8 cellular contexts compared by ENCODE assay signal in the genomic region with DNA sequence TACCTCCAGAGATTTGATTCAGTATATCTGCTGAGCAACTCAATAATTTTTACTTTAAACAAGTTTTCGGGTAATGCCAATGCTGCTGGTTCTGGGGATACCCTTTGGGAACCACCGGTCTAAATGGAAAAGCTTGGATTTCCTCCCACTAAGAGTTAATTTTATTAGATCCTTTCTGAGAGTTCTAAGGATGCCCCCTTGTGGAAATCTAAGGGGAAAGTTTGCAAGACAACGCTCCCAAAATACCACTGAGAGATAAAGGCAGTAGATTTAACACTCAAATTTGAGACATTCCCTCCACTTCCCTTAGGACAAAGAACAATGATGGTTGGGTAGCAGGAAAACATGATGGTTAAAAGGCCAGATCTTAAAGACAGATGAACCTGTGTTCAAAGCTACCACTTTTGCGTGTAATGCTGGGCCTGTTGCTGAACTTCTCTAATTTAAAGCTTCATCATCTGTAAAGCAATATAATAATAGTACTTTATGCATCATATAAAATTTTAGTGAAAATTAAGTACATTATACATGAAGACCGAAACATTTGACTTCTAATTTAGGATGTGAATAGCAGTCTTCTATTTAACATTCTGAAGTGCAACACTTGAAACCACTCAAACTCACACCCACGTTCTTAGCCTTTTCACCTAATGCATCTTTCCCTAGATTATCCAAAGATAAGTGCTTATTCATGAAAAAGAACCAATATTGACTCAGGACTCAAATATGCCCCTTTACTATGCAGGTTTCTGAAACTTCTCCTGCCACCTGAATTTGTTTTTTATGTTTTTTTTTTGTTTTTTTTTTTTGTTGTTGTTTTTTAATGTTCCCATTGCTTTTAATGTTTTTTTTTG.
DNase-seq lines count a peak whose midpoint lies in the region; ATAC-seq and TF ChIP-seq lines count a peak whose summit lies in the region.

No MANE protein-coding gene starts in this region.

- no peak overlapping the region for H3K9ac ChIP-seq in SK-N-SH

- no peaks in the 10 kb centered on the region for H3K9me3 Mint-ChIP-seq in stimulated activated naive B cell treated with anti-CD40 and anti-IgM and Interleukin-4, amounts not matched to agents 10 μg/mL and 1 μg/mL and 100 μg/mL, for 72 hours
- no peaks in the 10 kb centered on the region for H3K9me3 Mint-ChIP-seq in activated naive CD8-positive, alpha-beta T cell treated with anti-CD3 and anti-CD28 coated beads, Interleukin-2, amount 50 U/mL, for 24 hours

- H3K79me2 ChIP-seq in SK-N-SH (ENCODE audit: insufficient read depth): no peaks in the 10 kb centered on the region

- no peak overlapping the region for H3K27ac ChIP-seq in SK-N-SH (ENCODE audit: low read depth in 2 of 2, low read length in 1 of 2)

- no peaks in the 10 kb centered on the region for H3F3A ChIP-seq in SK-N-SH (replicated peaks; ENCODE audit: insufficient read depth)

- TF ChIP-seq RAD21 in SK-N-SH (IDR thresholded peaks at IDR 0.05; ENCODE audit: low read length): peak; percentile 68

- 46% methylated on average over 6 of the region's 6 CpGs for WGBS in SK-N-SH (ENCODE audit: low lambda C conversion rate)

- H3K4me3 Mint-ChIP-seq in stimulated activated naive B cell treated with anti-CD40 and anti-IgM and Interleukin-4, amounts not matched to agents 10 μg/mL and 1 μg/mL and 100 μg/mL, for 72 hours: no peak overlapping the region
- no peak overlapping the region for H3K4me3 Mint-ChIP-seq in activated naive CD8-positive, alpha-beta T cell treated with anti-CD3 and anti-CD28 coated beads, Interleukin-2, amount 50 U/mL, for 24 hours

- H3K4me1 ChIP-seq in SK-N-SH (ENCODE audit: control insufficient read depth in 1 of 2, insufficient read depth in 2 of 2, low read depth in 1 of 2, low read length in 1 of 2): peaks cover 0 to 3% of the 10 kb centered on the region in 2 experiments; a peak in 2 of 4 replicates

- H3K9me3 ChIP-seq in SK-N-SH: no peaks in the 10 kb centered on the region

- no peaks in the 10 kb centered on the region for H3K9me2 ChIP-seq in SK-N-SH

- H3K36me3 Mint-ChIP-seq in stimulated activated naive B cell treated with anti-CD40 and anti-IgM and Interleukin-4, amounts not matched to agents 10 μg/mL and 1 μg/mL and 100 μg/mL, for 72 hours: no peaks in the 10 kb centered on the region
- H3K36me3 Mint-ChIP-seq in activated naive CD8-positive, alpha-beta T cell treated with anti-CD3 and anti-CD28 coated beads, Interleukin-2, amount 50 U/mL, for 24 hours (ENCODE audit: low read depth): no peaks in the 10 kb centered on the region

- H3K36me3 ChIP-seq in SK-N-SH (replicated peaks in 1 of 2; ENCODE audit: control insufficient read depth in 1 of 2, insufficient read depth in 2 of 2, low read length in 1 of 2): no peaks in the 10 kb centered on the region

- peak; percentile 56 for TF ChIP-seq CTCF in AG10803 (conservative IDR thresholded peaks at IDR 0.05; ENCODE audit: low read length)
- TF ChIP-seq CTCF in SK-N-SH (IDR thresholded peaks at IDR 0.05): peak; percentile 62

- POLR2A ChIA-PET in SK-N-SH (lab: Yijun Ruan, JAX): no interaction called here

- no peaks in the 10 kb centered on the region for H4K20me1 ChIP-seq in SK-N-SH (ENCODE audit: insufficient read depth)

- H2AFZ ChIP-seq in SK-N-SH (ENCODE audit: low read depth): no peak overlapping the region

- H3K27me3 ChIP-seq in SK-N-SH (ENCODE audit: insufficient read depth): no peaks in the 10 kb centered on the region

- no peaks in the 10 kb centered on the region for H3K4me1 Mint-ChIP-seq in stimulated activated naive B cell treated with anti-CD40 and anti-IgM and Interleukin-4, amounts not matched to agents 10 μg/mL and 1 μg/mL and 100 μg/mL, for 72 hours
- no peaks in the 10 kb centered on the region for H3K4me1 Mint-ChIP-seq in activated naive CD8-positive, alpha-beta T cell treated with anti-CD3 and anti-CD28 coated beads, Interleukin-2, amount 50 U/mL, for 24 hours

- no peaks in the 10 kb centered on the region for H3K27me3 Mint-ChIP-seq in stimulated activated naive B cell treated with anti-CD40 and anti-IgM and Interleukin-4, amounts not matched to agents 10 μg/mL and 1 μg/mL and 100 μg/mL, for 72 hours
- no peaks in the 10 kb centered on the region for H3K27me3 Mint-ChIP-seq in activated naive CD8-positive, alpha-beta T cell treated with anti-CD3 and anti-CD28 coated beads, Interleukin-2, amount 50 U/mL, for 24 hours

- DNase-seq in AG10803 (ENCODE audit: low read depth) (peak; percentile 36), HT-29 (ENCODE audit: low spot score) (peak; percentile 59), SK-N-SH (peak; percentile 13), iPS DF 19.7 (ENCODE audit: low read depth, low spot score) (peak; percentile 7)
- no peak for DNase-seq in stimulated activated naive B cell treated with anti-CD40 and anti-IgM and Interleukin-4, amounts not matched to agents 10 μg/mL and 1 μg/mL and 100 μg/mL, for 72 hours
- DNase-seq in activated naive CD8-positive, alpha-beta T cell treated with anti-CD3 and anti-CD28 coated beads, Interleukin-2, amount 50 U/mL, for 24 hours: no peak

- no peak overlapping the region for H3K4me2 ChIP-seq in SK-N-SH

- no peak overlapping the region for H3K27ac Mint-ChIP-seq in stimulated activated naive B cell treated with anti-CD40 and anti-IgM and Interleukin-4, amounts not matched to agents 10 μg/mL and 1 μg/mL and 100 μg/mL, for 72 hours
- no peak overlapping the region for H3K27ac Mint-ChIP-seq in activated naive CD8-positive, alpha-beta T cell treated with anti-CD3 and anti-CD28 coated beads, Interleukin-2, amount 50 U/mL, for 24 hours

- H3K4me3 ChIP-seq in AG10803 (ENCODE audit: low read length): no peak overlapping the region
- no peak overlapping the region; a peak in 1 of 4 replicates for H3K4me3 ChIP-seq in SK-N-SH (ENCODE audit: low read depth in 2 of 2, low read length in 1 of 2)

- ATAC-seq in stimulated activated naive B cell treated with anti-CD40 and anti-IgM and Interleukin-4, amounts not matched to agents 10 μg/mL and 1 μg/mL and 100 μg/mL, for 72 hours (replicated peaks): no peak
- no peak for ATAC-seq in GM21360 (IDR thresholded peaks at IDR 0.05; ENCODE audit: unreplicated experiment)
- ATAC-seq in activated naive CD8-positive, alpha-beta T cell treated with anti-CD3 and anti-CD28 coated beads, Interleukin-2, amount 50 U/mL, for 24 hours: no peak
- ATAC-seq in GM21723 (IDR thresholded peaks at IDR 0.05; ENCODE audit: unreplicated experiment): no peak

- no peak for TF ChIP-seq EP300 in SK-N-SH (IDR thresholded peaks at IDR 0.05; ENCODE audit: borderline replicate concordance in 1 of 2, low read depth in 1 of 2, low read length in 1 of 2)

- CTCF ChIA-PET in SK-N-SH (lab: Yijun Ruan, JAX): interaction anchor here (0.6 to 1.8 kb wide), 7 partner anchors 11 to 1365 kb away, joined by 3 to 10 read pairs (median 4); no protein-coding TSS in a partner anchor

TF ChIP-seq in SK-N-SH, 30 proteins besides CTCF, POLR2A, EP300 and RAD21:
- TF ChIP-seq, protein P1, sequence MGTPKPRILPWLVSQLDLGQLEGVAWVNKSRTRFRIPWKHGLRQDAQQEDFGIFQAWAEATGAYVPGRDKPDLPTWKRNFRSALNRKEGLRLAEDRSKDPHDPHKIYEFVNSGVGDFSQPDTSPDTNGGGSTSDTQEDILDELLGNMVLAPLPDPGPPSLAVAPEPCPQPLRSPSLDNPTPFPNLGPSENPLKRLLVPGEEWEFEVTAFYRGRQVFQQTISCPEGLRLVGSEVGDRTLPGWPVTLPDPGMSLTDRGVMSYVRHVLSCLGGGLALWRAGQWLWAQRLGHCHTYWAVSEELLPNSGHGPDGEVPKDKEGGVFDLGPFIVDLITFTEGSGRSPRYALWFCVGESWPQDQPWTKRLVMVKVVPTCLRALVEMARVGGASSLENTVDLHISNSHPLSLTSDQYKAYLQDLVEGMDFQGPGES (IDR thresholded peaks at IDR 0.05; ENCODE audit: low read depth, low read length): no peak
- TF ChIP-seq, protein P2, sequence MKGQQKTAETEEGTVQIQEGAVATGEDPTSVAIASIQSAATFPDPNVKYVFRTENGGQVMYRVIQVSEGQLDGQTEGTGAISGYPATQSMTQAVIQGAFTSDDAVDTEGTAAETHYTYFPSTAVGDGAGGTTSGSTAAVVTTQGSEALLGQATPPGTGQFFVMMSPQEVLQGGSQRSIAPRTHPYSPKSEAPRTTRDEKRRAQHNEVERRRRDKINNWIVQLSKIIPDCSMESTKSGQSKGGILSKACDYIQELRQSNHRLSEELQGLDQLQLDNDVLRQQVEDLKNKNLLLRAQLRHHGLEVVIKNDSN (IDR thresholded peaks at IDR 0.05; ENCODE audit: borderline replicate concordance, low read depth): no peak
- TF ChIP-seq NRF1 (IDR thresholded peaks at IDR 0.05; ENCODE audit: low read depth, low read length) (no peak), SMC3 (IDR thresholded peaks at IDR 0.05; ENCODE audit: low read depth, low read length) (peak; percentile 49)

Comparison
In these comparisons a context has a peak if more than half of its experiments do, and no peak if none do; other contexts are left out.
1. DNase-seq: peak in AG10803 (single experiment), HT-29 (single experiment), SK-N-SH (single experiment) and iPS DF 19.7 (single experiment); none in stimulated activated naive B cell treated with anti-CD40 and anti-IgM and Interleukin-4, amounts not matched to agents 10 μg/mL and 1 μg/mL and 100 μg/mL, for 72 hours (single experiment) and activated naive CD8-positive, alpha-beta T cell treated with anti-CD3 and anti-CD28 coated beads, Interleukin-2, amount 50 U/mL, for 24 hours (single experiment).